8 cellular contexts compared by ENCODE assay signal in genomic region chr16:17578921-17579876, GRCh38.
A peak's percentile ranks its signal among the peaks of the same experiment; 100 is the strongest.
DNase-seq lines count a peak whose midpoint lies in the region; ATAC-seq and TF ChIP-seq lines count a peak whose summit lies in the region.

No MANE protein-coding gene starts in this region.

- no peak overlapping the region for H3K4me3 ChIP-seq in HUES48 (ENCODE audit: low read depth, low read length)
- H3K4me3 ChIP-seq in SJSA1 = no peak overlapping the region

- H3K27ac ChIP-seq in HUES48 (ENCODE audit: low read depth, low read length) = peak overlapping the region; percentile 60
- no peak overlapping the region for H3K27ac ChIP-seq in SJSA1

- DNase-seq in Calu3 (peak; percentile 82), SJSA1 (ENCODE audit: low read depth in 1 of 2, low spot score in 2 of 2) (peak; percentile 78 to 82), head of caudate nucleus (peak in 39 of 42 donors; percentile 6 to 87 (median 62)), progenitor cell of endocrine pancreas (ENCODE audit: low spot score, unreplicated experiment) (peak; percentile 65)
- DNase-seq in activated naive CD4-positive, alpha-beta T cell treated with anti-CD3 and anti-CD28 coated beads, Interleukin-2, amount 10 ng/mL, durations not matched to agents 7 days and 5 days = peak; percentile 73

- no peak overlapping the region for H3K27ac Mint-ChIP-seq in Calu3 (ENCODE audit: unreplicated experiment)
- H3K27ac Mint-ChIP-seq in activated naive CD4-positive, alpha-beta T cell treated with anti-CD3 and anti-CD28 coated beads, Interleukin-2, amount 10 ng/mL, durations not matched to agents 7 days and 5 days = no peak overlapping the region
- H3K27ac Mint-ChIP-seq in progenitor cell of endocrine pancreas = no peak overlapping the region

- intact Hi-C loops in Calu3 (cut with micrococcal nuclease; ENCODE audit: unreplicated experiment) = loop anchor here (5.0 kb wide), 3 partner anchors 102 to 717 kb away; no protein-coding TSS in a partner anchor
- intact Hi-C loops in head of caudate nucleus (cut with DNase I) = no loop called here

- 0 out of 2 replicates have a peak, but pooled peaks cover 6% of the 10 kb centered on the region for H3K9me3 ChIP-seq in HUES48 (ENCODE audit: control insufficient read depth, insufficient read depth, low read length)
- no peaks in the 10 kb centered on the region for H3K9me3 ChIP-seq in SJSA1 (replicated peaks)

- CTCF ChIA-PET in Calu3 (lab: Charles Lee) = interaction anchor here (0.8 to 1.8 kb wide), 10 partner anchors 9 to 718 kb away, joined by 3 to 16 read pairs (median 4); no protein-coding TSS in a partner anchor
- CTCF ChIA-PET in activated naive CD4-positive, alpha-beta T cell treated with anti-CD3 and anti-CD28 coated beads, Interleukin-2, amount 10 ng/mL, durations not matched to agents 7 days and 5 days (lab: Charles Lee) = interaction anchor here (0.6 to 4.4 kb wide), 25 partner anchors 9 to 717 kb away, joined by 3 to 19 read pairs (median 3); no protein-coding TSS in a partner anchor

- H3K4me1 ChIP-seq in HUES48 (ENCODE audit: control insufficient read depth, insufficient read depth, low read length) (peaks cover 9% of the 10 kb centered on the region), SJSA1 (replicated peaks) (peaks cover 9% of the 10 kb centered on the region)

- TF ChIP-seq CTCF in Calu3 (IDR thresholded peaks at IDR 0.05; ENCODE audit: unreplicated experiment) (peak; percentile 84), progenitor cell of endocrine pancreas (IDR thresholded peaks at IDR 0.05; ENCODE audit: unreplicated experiment) (peak; percentile 85)

- H3K36me3 ChIP-seq in HUES48 (ENCODE audit: control insufficient read depth, insufficient read depth, low read length) (no peaks in the 10 kb centered on the region), SJSA1 (no peaks in the 10 kb centered on the region)

- no TSS peak for BruUV-seq in Calu3 (replicated peaks; lab: Mats Ljungman, UMichigan)

- H3K4me3 Mint-ChIP-seq in Calu3 (ENCODE audit: low read depth, unreplicated experiment) = no peak overlapping the region
- no peak overlapping the region for H3K4me3 Mint-ChIP-seq in activated naive CD4-positive, alpha-beta T cell treated with anti-CD3 and anti-CD28 coated beads, Interleukin-2, amount 10 ng/mL, durations not matched to agents 7 days and 5 days
- no peak overlapping the region for H3K4me3 Mint-ChIP-seq in progenitor cell of endocrine pancreas (ENCODE audit: low read depth)

- H3K4me1 Mint-ChIP-seq in Calu3 (ENCODE audit: low read depth, unreplicated experiment) (peaks cover 12% of the 10 kb centered on the region), progenitor cell of endocrine pancreas (ENCODE audit: low read depth) (no peaks in the 10 kb centered on the region)
- no peaks in the 10 kb centered on the region for H3K4me1 Mint-ChIP-seq in activated naive CD4-positive, alpha-beta T cell treated with anti-CD3 and anti-CD28 coated beads, Interleukin-2, amount 10 ng/mL, durations not matched to agents 7 days and 5 days

- H3K9ac ChIP-seq in HUES48 (ENCODE audit: low read depth, low read length) = no peak overlapping the region

- peaks cover 13% of the 10 kb centered on the region for H3K27me3 Mint-ChIP-seq in Calu3 (ENCODE audit: unreplicated experiment)
- H3K27me3 Mint-ChIP-seq in activated naive CD4-positive, alpha-beta T cell treated with anti-CD3 and anti-CD28 coated beads, Interleukin-2, amount 10 ng/mL, durations not matched to agents 7 days and 5 days = peaks cover 5% of the 10 kb centered on the region
- peaks cover 2% of the 10 kb centered on the region for H3K27me3 Mint-ChIP-seq in progenitor cell of endocrine pancreas

- ATAC-seq in HG02571 (IDR thresholded peaks at IDR 0.05; ENCODE audit: unreplicated experiment) (no peak), GM18868 (IDR thresholded peaks at IDR 0.05; ENCODE audit: unreplicated experiment) (no peak)

- no peaks in the 10 kb centered on the region for H3K36me3 Mint-ChIP-seq in Calu3 (ENCODE audit: insufficient read depth, unreplicated experiment)
- H3K36me3 Mint-ChIP-seq in activated naive CD4-positive, alpha-beta T cell treated with anti-CD3 and anti-CD28 coated beads, Interleukin-2, amount 10 ng/mL, durations not matched to agents 7 days and 5 days = no peaks in the 10 kb centered on the region
- no peaks in the 10 kb centered on the region for H3K36me3 Mint-ChIP-seq in progenitor cell of endocrine pancreas (ENCODE audit: insufficient read depth)

- H3K9me3 Mint-ChIP-seq in Calu3 (ENCODE audit: low read depth, unreplicated experiment) (peaks cover 5% of the 10 kb centered on the region), progenitor cell of endocrine pancreas (ENCODE audit: low read depth) (peaks cover 12% of the 10 kb centered on the region)
- no peaks in the 10 kb centered on the region for H3K9me3 Mint-ChIP-seq in activated naive CD4-positive, alpha-beta T cell treated with anti-CD3 and anti-CD28 coated beads, Interleukin-2, amount 10 ng/mL, durations not matched to agents 7 days and 5 days

- H3K27me3 ChIP-seq in HUES48 (ENCODE audit: control insufficient read depth, insufficient read depth, low read length) = no peaks in the 10 kb centered on the region
- H3K27me3 ChIP-seq in SJSA1 (replicated peaks) = peaks cover 19% of the 10 kb centered on the region
